Comparison of ENCODE assay signal across 25 cellular contexts in the genomic region with DNA sequence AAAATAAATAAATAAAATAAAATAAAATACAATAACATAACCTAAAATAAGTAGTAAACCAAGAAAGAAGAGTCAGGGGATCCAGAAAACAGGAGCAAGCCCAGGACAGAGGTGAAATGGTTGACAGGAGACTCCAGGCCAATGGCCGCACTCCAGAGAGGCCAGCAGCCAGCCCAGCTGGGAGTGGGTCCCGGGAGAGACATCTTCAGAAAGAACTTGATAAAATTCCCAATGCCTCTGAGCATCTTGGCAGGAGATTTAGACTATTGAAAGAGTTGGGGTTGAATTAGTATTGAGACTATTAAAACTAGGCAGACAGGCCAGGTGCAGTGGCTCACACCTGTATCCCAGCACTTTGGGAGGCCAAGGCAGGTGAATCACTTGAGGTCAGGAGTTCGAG.
"Had no signal": no experiment of that assay in that cellular context is flagged by ENCODE, and none has a peak within 500 bp of the region (broad histone marks: within the 10 kb centered on the region; RNA-seq: fewer than 3 reads in every experiment).

No MANE protein-coding gene starts in this region.

- H3K9me3 ChIP-seq: colonic mucosa, pancreas, right lobe of liver, transverse colon, upper lobe of right lung had no signal

- H3K27me3 ChIP-seq: colonic mucosa, esophagus muscularis mucosa, heart right ventricle, pancreas, right lobe of liver, transverse colon, upper lobe of right lung, uterus had no signal

- H3K4me3 ChIP-seq: colonic mucosa, esophagus muscularis mucosa, heart right ventricle, pancreas, right lobe of liver, transverse colon, upper lobe of right lung, uterus had no signal

- H3K9me3 Mint-ChIP-seq: dendritic cell treated with granulocyte-macrophage colony-stimulating factor and Interleukin-4, amounts not matched to agents 40 ng/mL and 50 ng/mL, for 4 days; natural killer cell; stimulated activated naive CD8-positive, alpha-beta T cell treated with anti-CD3 and anti-CD28 coated beads, Interleukin-15, Interleukin-2, amounts not matched to agents 100 ng/mL and 50 ng/mL, for 24 hours had no signal

- DNase-seq: central memory CD4-positive, alpha-beta T cell; colonic mucosa; effector CD8-positive, alpha-beta T cell; endodermal cell; foreskin melanocyte; glutamatergic neuron; heart right ventricle; hippocampal formation; islet precursor cell; kidney glomerular epithelial cell; mesendoderm; natural killer cell; occipital lobe; pancreas; right lobe of liver; stimulated activated CD4-positive, alpha-beta T cell treated with anti-CD3 and anti-CD28 coated beads, Interleukin-2, amount 100 ng/mL, for 24 hours; stimulated activated CD4-positive, alpha-beta T cell treated with anti-CD3 and anti-CD28 coated beads, Interleukin-4, amount 100 ng/mL, for 4 hours; transverse colon; upper lobe of right lung had no signal

- H3K27ac ChIP-seq: colonic mucosa, esophagus muscularis mucosa, heart right ventricle, pancreas, right lobe of liver, transverse colon, upper lobe of right lung, uterus had no signal

- ATAC-seq: natural killer cell; pancreas; right lobe of liver; stimulated activated memory B cell treated with anti-CD40 and anti-IgM and Interleukin-4, amounts not matched to agents 10 μg/mL and 1 μg/mL and 100 μg/mL, for 72 hours; upper lobe of right lung had no signal

- H3K4me1 ChIP-seq: colonic mucosa, esophagus muscularis mucosa, pancreas, right lobe of liver, transverse colon, upper lobe of right lung, uterus had no signal

- H3K36me3 Mint-ChIP-seq: natural killer cell had no signal

- H3K36me3 ChIP-seq: colonic mucosa, pancreas, right lobe of liver, upper lobe of right lung, uterus had no signal

- H3K27ac Mint-ChIP-seq: dendritic cell treated with granulocyte-macrophage colony-stimulating factor and Interleukin-4, amounts not matched to agents 40 ng/mL and 50 ng/mL, for 4 days; endodermal cell; natural killer cell; progenitor cell of endocrine pancreas; stimulated activated memory B cell treated with anti-CD40 and anti-IgM and Interleukin-4, amounts not matched to agents 10 μg/mL and 1 μg/mL and 100 μg/mL, for 72 hours; stimulated activated naive CD8-positive, alpha-beta T cell treated with anti-CD3 and anti-CD28 coated beads, Interleukin-15, Interleukin-2, amounts not matched to agents 100 ng/mL and 50 ng/mL, for 24 hours had no signal
